In the genomic region with DNA sequence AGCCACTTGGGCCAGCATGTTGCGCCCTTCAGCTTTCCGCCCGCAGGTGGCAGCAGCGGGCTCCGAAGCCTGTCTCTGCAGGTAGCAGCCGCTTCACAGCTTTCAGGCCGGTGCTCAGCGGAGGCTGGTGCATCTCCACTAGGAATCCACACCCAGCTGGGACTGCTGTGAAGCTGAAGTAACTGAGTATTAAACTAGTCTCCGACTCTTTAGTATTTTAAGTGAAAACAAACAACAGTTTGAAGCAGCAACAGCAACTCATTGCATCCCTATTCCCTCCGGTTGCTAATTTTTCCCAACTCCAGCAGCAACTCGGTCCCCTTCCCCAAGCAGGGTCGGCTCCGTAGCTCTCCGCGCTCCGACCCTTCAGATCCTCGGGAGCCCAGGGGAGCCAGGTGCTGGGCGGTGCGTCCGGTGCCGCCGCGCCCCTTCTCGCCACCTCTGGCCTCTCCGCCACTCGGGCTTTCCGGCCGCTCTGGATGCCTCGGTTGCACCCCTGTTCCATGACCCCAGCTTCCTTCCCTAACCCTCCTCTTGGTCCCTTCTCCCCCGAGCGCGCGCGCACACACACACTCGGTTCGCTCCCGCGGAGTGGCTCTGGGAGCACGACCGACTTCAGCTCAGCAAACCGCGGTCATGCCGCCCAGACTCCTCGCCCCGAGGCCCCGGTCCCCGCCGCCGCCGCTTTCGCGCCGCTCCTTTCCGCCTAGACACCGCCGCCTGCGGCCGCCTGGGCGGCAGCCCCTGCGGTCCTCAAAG, we compare ENCODE assay signal across 8 cellular contexts. TPM values are rescaled to one million over a fixed set of nuclear protein-coding genes. Genes with fewer than 3 reads are reported as not detected.
DNase-seq lines count a peak whose midpoint lies in the region; ATAC-seq and TF ChIP-seq lines count a peak whose summit lies in the region.

No MANE protein-coding gene starts in this region.

- H3K36me3 Mint-ChIP-seq in natural killer cell treated with Interleukin-12 subunit alpha and Interleukin-12 subunit beta and Interleukin-15 and Interleukin-18, amount 100 ng/mL, for 72 hours: peaks cover 10% of the 10 kb centered on the region

- no peaks in the 10 kb centered on the region for H3K9me2 ChIP-seq in PC-9 (ENCODE audit: insufficient read depth)

- no peak overlapping the region for H3K9ac ChIP-seq in stomach smooth muscle (ENCODE audit: low read length in 2 of 2)

- peaks cover 22 to 31% of the 10 kb centered on the region in 2 donors for H3K27me3 Mint-ChIP-seq in natural killer cell treated with Interleukin-12 subunit alpha and Interleukin-12 subunit beta and Interleukin-15 and Interleukin-18, amount 100 ng/mL, for 72 hours

- no peaks in the 10 kb centered on the region for H3K9me3 Mint-ChIP-seq in natural killer cell treated with Interleukin-12 subunit alpha and Interleukin-12 subunit beta and Interleukin-15 and Interleukin-18, amount 100 ng/mL, for 72 hours

- no peaks in the 10 kb centered on the region for H3F3A ChIP-seq in PC-9 (ENCODE audit: insufficient read depth, low read depth)

- intact Hi-C loops in PC-9 (cut with micrococcal nuclease; ENCODE audit: unreplicated experiment): loop anchor here (1.0 to 10.0 kb wide), 4 partner anchors 388 to 1050 kb away; no protein-coding TSS in a partner anchor

- TF ChIP-seq CTCF in PC-9 (conservative IDR thresholded peaks at IDR 0.05) (peak; percentile 96), fibroblast of villous mesenchyme (IDR thresholded peaks at IDR 0.05; ENCODE audit: insufficient read depth, low read depth, low read length) (peak; percentile 91)

- H3K27ac ChIP-seq in PC-9 (no peak overlapping the region), stomach smooth muscle (ENCODE audit: low read length) (no peak overlapping the region)

- peak overlapping the region; percentile 17 for H3K4me3 Mint-ChIP-seq in natural killer cell treated with Interleukin-12 subunit alpha and Interleukin-12 subunit beta and Interleukin-15 and Interleukin-18, amount 100 ng/mL, for 72 hours

- POLR2A ChIA-PET in PC-9 (lab: Charles Lee; ENCODE audit: unreplicated experiment): no interaction called here

- no peaks in the 10 kb centered on the region for H3K79me2 ChIP-seq in PC-9 (ENCODE audit: low read depth)

- DNase-seq in DMS79 (lab: John Stamatoyannopoulos, UW) (peak; percentile 79), PC-9 (peak; percentile 75 to 85), fibroblast of villous mesenchyme (ENCODE audit: low read depth) (peak; percentile 65)
- peak; percentile 37 for DNase-seq in Jurkat, Clone E6-1 (ENCODE audit: low read depth, low spot score)
- DNase-seq in activated effector memory CD4-positive, alpha-beta T cell treated with Interleukin-2 at 50 U/mL for 16 hours: peak; percentile 14
- DNase-seq in natural killer cell treated with Interleukin-12 subunit alpha and Interleukin-12 subunit beta and Interleukin-15 and Interleukin-18, amount 100 ng/mL, for 72 hours (ENCODE audit: low spot score): peak; percentile 74

- peaks cover 0 to 10% of the 10 kb centered on the region in 2 donors for H3K4me1 Mint-ChIP-seq in natural killer cell treated with Interleukin-12 subunit alpha and Interleukin-12 subunit beta and Interleukin-15 and Interleukin-18, amount 100 ng/mL, for 72 hours (ENCODE audit: low read depth in 2 of 2)

- H3K36me3 ChIP-seq in PC-9 (ENCODE audit: low read depth): no peaks in the 10 kb centered on the region
- no peaks in the 10 kb centered on the region for H3K36me3 ChIP-seq in stomach smooth muscle (ENCODE audit: control insufficient read depth in 2 of 2, insufficient read depth in 2 of 2, low read length in 2 of 2)

- H3K27me3 ChIP-seq in PC-9 (ENCODE audit: insufficient read depth, low read depth) (peaks cover 24% of the 10 kb centered on the region), stomach smooth muscle (ENCODE audit: control insufficient read depth in 1 of 2, insufficient read depth in 2 of 2, low read length in 2 of 2) (peaks cover 9 to 22% of the 10 kb centered on the region in 2 donors)

- H3K4me3 ChIP-seq in Jurkat, Clone E6-1 (ENCODE audit: low read length): no peak overlapping the region
- H3K4me3 ChIP-seq in PC-9 (peak overlapping the region; percentile 57), fibroblast of villous mesenchyme (ENCODE audit: low read depth, low read length) (peak overlapping the region; percentile 38), stomach smooth muscle (ENCODE audit: low read length in 2 of 2) (peak overlapping the region; percentile 68 to 72)

- peak overlapping the region; percentile 76 for H2AFZ ChIP-seq in PC-9

- no peaks in the 10 kb centered on the region for H4K20me1 ChIP-seq in PC-9 (ENCODE audit: insufficient read depth)

- H3K9me3 ChIP-seq in PC-9 (ENCODE audit: insufficient read depth, low read depth) (no peaks in the 10 kb centered on the region), stomach smooth muscle (ENCODE audit: control insufficient read depth in 2 of 2, low read length in 2 of 2) (no peaks in the 10 kb centered on the region)

- CTCF ChIA-PET in PC-9 (lab: Charles Lee): interaction anchor here (1.2 to 1.9 kb wide), 2 partner anchors 996 to 1052 kb away, joined by 3 to 4 read pairs; no protein-coding TSS in a partner anchor

- ATAC-seq in GM21723 (IDR thresholded peaks at IDR 0.05; ENCODE audit: unreplicated experiment): peak; percentile 98
- peak; percentile 76 to 83 for ATAC-seq in natural killer cell treated with Interleukin-12 subunit alpha and Interleukin-12 subunit beta and Interleukin-15 and Interleukin-18, amount 100 ng/mL, for 72 hours

- no peak overlapping the region for H3K27ac Mint-ChIP-seq in natural killer cell treated with Interleukin-12 subunit alpha and Interleukin-12 subunit beta and Interleukin-15 and Interleukin-18, amount 100 ng/mL, for 72 hours

- peak overlapping the region; percentile 87 for H3K4me2 ChIP-seq in PC-9

- H3K4me1 ChIP-seq in PC-9 (replicated peaks; ENCODE audit: insufficient read depth) (0 out of 2 replicates have a peak, but pooled peaks cover 11% of the 10 kb centered on the region), stomach smooth muscle (ENCODE audit: control insufficient read depth, insufficient read depth, low read length) (peaks cover 10% of the 10 kb centered on the region)

- BruUV-seq in PC-9 (replicated peaks; lab: Mats Ljungman, UMichigan): no TSS peak

RNA-seq across cellular contexts. Expression of gene NKAIN2, which starts 0.8 kb away (rescaled TPM):
- not detected for polyA plus RNA-seq in Jurkat, Clone E6-1 (2012; ENCODE audit: insufficient read depth, insufficient read length)
- total RNA-seq in PC-9 (2021) (0.25 TPM in 1 of 2 replicates, not detected in the other), fibroblast of villous mesenchyme (not detected in 2 replicates)
- not detected for total RNA-seq in natural killer cell treated with Interleukin-12 subunit alpha and Interleukin-12 subunit beta and Interleukin-15 and Interleukin-18, amount 100 ng/mL, for 72 hours

Comparison
In these comparisons a context has a peak if more than half of its experiments do, and no peak if none do; other contexts are left out.
1. DNase-seq: peak in every context shown above with its lines; median percentile 80 in PC-9; 79 in DMS79; 74 in natural killer cell treated with Interleukin-12 subunit alpha and Interleukin-12 subunit beta and Interleukin-15 and Interleukin-18, amount 100 ng/mL, for 72 hours; 65 in fibroblast of villous mesenchyme; 37 in Jurkat, Clone E6-1; 14 in activated effector memory CD4-positive, alpha-beta T cell treated with Interleukin-2 at 50 U/mL for 16 hours.